Comparison of ENCODE assay signal across 1 cellular context in the genomic region with DNA sequence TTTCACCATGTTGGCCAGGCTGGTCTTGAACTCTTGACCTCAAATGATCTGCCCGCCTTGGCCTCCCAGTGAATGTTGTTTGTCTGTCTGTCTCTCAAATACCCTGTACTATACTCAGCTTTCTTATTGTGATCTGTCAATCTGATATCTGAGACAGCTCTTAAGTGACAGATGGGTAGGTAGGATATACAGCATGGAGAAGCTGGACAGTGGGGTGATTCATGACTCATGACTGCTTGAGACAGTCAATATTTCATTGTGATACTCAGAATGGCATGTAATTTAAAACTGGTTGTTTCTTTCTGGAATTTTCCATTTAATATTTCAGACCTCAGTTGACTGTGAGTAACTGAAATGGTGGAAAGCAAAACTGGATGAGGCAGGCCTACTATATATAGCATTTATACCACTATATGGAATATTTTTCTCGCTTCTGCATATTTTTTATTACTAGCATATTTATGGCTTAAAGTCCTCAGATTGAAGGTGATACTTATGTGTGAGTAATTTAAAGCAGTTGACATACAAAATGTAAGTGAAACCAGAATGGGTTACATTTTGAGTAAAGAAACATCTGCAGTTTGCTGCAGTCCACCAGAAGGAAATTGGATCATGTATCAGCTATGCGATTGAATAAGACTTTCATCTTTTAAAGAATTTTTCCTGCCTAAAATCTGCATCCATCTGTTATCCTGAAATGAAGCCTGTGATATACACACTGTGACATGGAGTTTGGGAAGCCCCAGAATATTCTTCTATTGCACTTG.
TF ChIP-seq lines count a peak whose summit lies in the region.

No MANE protein-coding gene starts in this region.

TF ChIP-seq in K562, 482 proteins besides CTCF, POLR2A, EP300 and RAD21 (continued from another document):
- TF ChIP-seq, protein P1, sequence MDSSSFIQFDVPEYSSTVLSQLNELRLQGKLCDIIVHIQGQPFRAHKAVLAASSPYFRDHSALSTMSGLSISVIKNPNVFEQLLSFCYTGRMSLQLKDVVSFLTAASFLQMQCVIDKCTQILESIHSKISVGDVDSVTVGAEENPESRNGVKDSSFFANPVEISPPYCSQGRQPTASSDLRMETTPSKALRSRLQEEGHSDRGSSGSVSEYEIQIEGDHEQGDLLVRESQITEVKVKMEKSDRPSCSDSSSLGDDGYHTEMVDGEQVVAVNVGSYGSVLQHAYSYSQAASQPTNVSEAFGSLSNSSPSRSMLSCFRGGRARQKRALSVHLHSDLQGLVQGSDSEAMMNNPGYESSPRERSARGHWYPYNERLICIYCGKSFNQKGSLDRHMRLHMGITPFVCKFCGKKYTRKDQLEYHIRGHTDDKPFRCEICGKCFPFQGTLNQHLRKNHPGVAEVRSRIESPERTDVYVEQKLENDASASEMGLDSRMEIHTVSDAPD (CRISPR knock-in tag; IDR thresholded peaks at IDR 0.05), result no peak
- TF ChIP-seq ZKSCAN8 (CRISPR knock-in tag; IDR thresholded peaks at IDR 0.05), result no peak
- TF ChIP-seq PHF8 (IDR thresholded peaks at IDR 0.05; ENCODE audit: borderline replicate concordance, low read length), result no peak
- TF ChIP-seq, protein P2, sequence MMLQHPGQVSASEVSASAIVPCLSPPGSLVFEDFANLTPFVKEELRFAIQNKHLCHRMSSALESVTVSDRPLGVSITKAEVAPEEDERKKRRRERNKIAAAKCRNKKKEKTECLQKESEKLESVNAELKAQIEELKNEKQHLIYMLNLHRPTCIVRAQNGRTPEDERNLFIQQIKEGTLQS (IDR thresholded peaks at IDR 0.05), result peak; percentile 57
- TF ChIP-seq, protein P2 (CRISPR knock-in tag; conservative IDR thresholded peaks at IDR 0.05), result no peak
- no peak for TF ChIP-seq MTF1 (CRISPR knock-in tag; IDR thresholded peaks at IDR 0.05; ENCODE audit: borderline replicate concordance)
- no peak for TF ChIP-seq FOXM1 (IDR thresholded peaks at IDR 0.05; ENCODE audit: low read depth)
- TF ChIP-seq FOXM1 (CRISPR knock-in tag; IDR thresholded peaks at IDR 0.05; ENCODE audit: low read depth), result no peak
- TF ChIP-seq, protein P3, sequence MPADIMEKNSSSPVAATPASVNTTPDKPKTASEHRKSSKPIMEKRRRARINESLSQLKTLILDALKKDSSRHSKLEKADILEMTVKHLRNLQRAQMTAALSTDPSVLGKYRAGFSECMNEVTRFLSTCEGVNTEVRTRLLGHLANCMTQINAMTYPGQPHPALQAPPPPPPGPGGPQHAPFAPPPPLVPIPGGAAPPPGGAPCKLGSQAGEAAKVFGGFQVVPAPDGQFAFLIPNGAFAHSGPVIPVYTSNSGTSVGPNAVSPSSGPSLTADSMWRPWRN (IDR thresholded peaks at IDR 0.05; ENCODE audit: low read depth), result no peak
- no peak for TF ChIP-seq HINFP (tag; conservative IDR thresholded peaks at IDR 0.05; ENCODE audit: low read depth)
- TF ChIP-seq NFE2 (IDR thresholded peaks at IDR 0.05; ENCODE audit: low read depth), result 0 out of 2 replicates have a peak, but pooled peaks have one; percentile 6
- TF ChIP-seq UBTF (IDR thresholded peaks at IDR 0.05; ENCODE audit: borderline replicate concordance in 1 of 2, low read depth in 2 of 2, low read length in 2 of 2), result no peak
- no peak for TF ChIP-seq ZNF644 (tag; IDR thresholded peaks at IDR 0.05; ENCODE audit: low read depth)
- peak in 1 of 2 experiments; percentile 29; a peak in 1 of 4 replicates for TF ChIP-seq KDM1A (IDR thresholded peaks at IDR 0.05)
- 0 out of 2 replicates have a peak, but pooled peaks have one; percentile 14 for TF ChIP-seq CBFA2T2 (conservative IDR thresholded peaks at IDR 0.05)
- TF ChIP-seq, protein P4, sequence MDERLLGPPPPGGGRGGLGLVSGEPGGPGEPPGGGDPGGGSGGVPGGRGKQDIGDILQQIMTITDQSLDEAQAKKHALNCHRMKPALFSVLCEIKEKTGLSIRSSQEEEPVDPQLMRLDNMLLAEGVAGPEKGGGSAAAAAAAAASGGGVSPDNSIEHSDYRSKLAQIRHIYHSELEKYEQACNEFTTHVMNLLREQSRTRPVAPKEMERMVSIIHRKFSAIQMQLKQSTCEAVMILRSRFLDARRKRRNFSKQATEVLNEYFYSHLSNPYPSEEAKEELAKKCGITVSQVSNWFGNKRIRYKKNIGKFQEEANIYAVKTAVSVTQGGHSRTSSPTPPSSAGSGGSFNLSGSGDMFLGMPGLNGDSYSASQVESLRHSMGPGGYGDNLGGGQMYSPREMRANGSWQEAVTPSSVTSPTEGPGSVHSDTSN (CRISPR knock-in tag; IDR thresholded peaks at IDR 0.05; ENCODE audit: low read depth), result peak; percentile 59
- TF ChIP-seq, protein P4 (tag; conservative IDR thresholded peaks at IDR 0.05; ENCODE audit: low read depth), result peak; percentile 96
- TF ChIP-seq YY1 (IDR thresholded peaks at IDR 0.05; ENCODE audit: borderline replicate concordance in 1 of 3, control insufficient read depth in 1 of 3, extremely low read depth in 1 of 3, insufficient read depth in 3 of 3, insufficient read length in 1 of 3, insufficient replicate concordance in 2 of 3, low read depth in 1 of 3, low read length in 2 of 3), result no peak
- peak; percentile 31; the same call in 1 of the 2 replicates for TF ChIP-seq SMARCE1 (IDR thresholded peaks at IDR 0.05)
- TF ChIP-seq MITF (IDR thresholded peaks at IDR 0.05), result 0 out of 2 replicates have a peak, but pooled peaks have one; percentile 14
- peak; percentile 74 for TF ChIP-seq CBFA2T3 (IDR thresholded peaks at IDR 0.05)
- no peak for TF ChIP-seq ZNF583 (CRISPR knock-in tag; IDR thresholded peaks at IDR 0.05)
- no peak for TF ChIP-seq DMBX1 (CRISPR knock-in tag; IDR thresholded peaks at IDR 0.05; ENCODE audit: borderline replicate concordance)
- TF ChIP-seq, protein P5, sequence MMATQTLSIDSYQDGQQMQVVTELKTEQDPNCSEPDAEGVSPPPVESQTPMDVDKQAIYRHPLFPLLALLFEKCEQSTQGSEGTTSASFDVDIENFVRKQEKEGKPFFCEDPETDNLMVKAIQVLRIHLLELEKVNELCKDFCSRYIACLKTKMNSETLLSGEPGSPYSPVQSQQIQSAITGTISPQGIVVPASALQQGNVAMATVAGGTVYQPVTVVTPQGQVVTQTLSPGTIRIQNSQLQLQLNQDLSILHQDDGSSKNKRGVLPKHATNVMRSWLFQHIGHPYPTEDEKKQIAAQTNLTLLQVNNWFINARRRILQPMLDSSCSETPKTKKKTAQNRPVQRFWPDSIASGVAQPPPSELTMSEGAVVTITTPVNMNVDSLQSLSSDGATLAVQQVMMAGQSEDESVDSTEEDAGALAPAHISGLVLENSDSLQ (IDR thresholded peaks at IDR 0.05), result peak; percentile 95
- no peak for TF ChIP-seq LARP7 (IDR thresholded peaks at IDR 0.05)
- no peak for TF ChIP-seq GABPB2 (CRISPR knock-in tag; conservative IDR thresholded peaks at IDR 0.05)
- TF ChIP-seq EP400 (IDR thresholded peaks at IDR 0.05), result peak; percentile 15; the same call in 1 of the 2 replicates
- TF ChIP-seq ZNF561 (CRISPR knock-in tag; conservative IDR thresholded peaks at IDR 0.05), result no peak
- no peak for TF ChIP-seq ZNF23 (CRISPR knock-in tag; IDR thresholded peaks at IDR 0.05)
TF ChIP-seq in K562: peak in this region for 29.
